21 cellular contexts compared by ENCODE assay signal in the genomic region with DNA sequence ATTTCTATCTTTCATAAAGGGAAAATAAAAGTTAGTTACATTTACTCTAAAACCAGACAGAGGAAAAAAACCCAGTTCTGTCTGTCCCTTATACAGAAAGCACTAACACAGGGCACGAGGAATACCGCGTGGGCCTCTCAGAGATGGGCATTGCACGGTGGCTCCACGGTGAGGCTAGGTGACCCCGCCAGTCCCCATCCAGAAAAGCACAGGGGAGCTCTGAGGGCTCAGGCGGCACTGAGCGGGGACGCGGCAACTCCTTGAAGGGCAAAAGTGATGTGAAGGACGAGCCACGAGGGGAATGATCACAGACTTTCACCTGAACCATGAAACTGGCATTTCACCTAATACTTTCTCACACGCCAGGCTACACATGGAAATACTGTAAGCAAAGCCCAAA.
"Had no signal": no experiment of that assay in that cellular context is flagged by ENCODE, and none has a peak within 500 bp of the region (broad histone marks: within the 10 kb centered on the region; RNA-seq: fewer than 3 reads in every experiment).

No MANE protein-coding gene starts in this region.

- H3K36me3 ChIP-seq: colonic mucosa had no signal

- H3K27ac Mint-ChIP-seq: activated CD8-positive, alpha-beta memory T cell treated with anti-CD3 and anti-CD28 coated beads, Interleukin-2, amount 10 ng/mL, durations not matched to agents 7 days and 5 days; activated CD8-positive, alpha-beta T cell treated with anti-CD3 and anti-CD28 coated beads, Interleukin-2, amount 10 ng/mL, durations not matched to agents 7 days and 5 days; activated T-helper 1 cell treated with anti-CD3 and anti-CD28 coated beads, Interleukin-12 subunit alpha, Interleukin-12 subunit beta, Interleukin-2, Interleukin-4 antibody, amounts not matched to agents 30 ng/mL and 10 ng/mL and 1 ng/mL, durations not matched to agents 14 hours and 24 hours and 36 hours; mesothelial cell of epicardium; T-helper 2 cell treated with Interferon-gamma antibody and Interleukin-4, amounts not matched to agents 5 μg/mL and 100 μg/mL, for 36 hours had no signal

- H3K27ac ChIP-seq: colonic mucosa, gastroesophageal sphincter, hepatocyte, tibial nerve had no signal

- DNase-seq: activated B cell treated with CpG ODN at 0.5 μM for 24 hours; activated CD8-positive, alpha-beta memory T cell treated with anti-CD3 and anti-CD28 coated beads, Interleukin-2, amount 10 ng/mL, durations not matched to agents 7 days and 5 days; activated CD8-positive, alpha-beta T cell treated with anti-CD3 and anti-CD28 coated beads, Interleukin-2, amount 10 ng/mL, durations not matched to agents 7 days and 5 days; activated effector memory CD4-positive, alpha-beta T cell treated with anti-CD3 and anti-CD28 coated beads, Interleukin-2, amount 50 U/mL, for 16 hours; activated naive CD4-positive, alpha-beta T cell treated with anti-CD3 and anti-CD28 coated beads, Interleukin-2, amount 50 U/mL, for 16 hours; anterior cingulate cortex; cerebellar nuclear complex; colonic mucosa; dorsolateral prefrontal cortex; islet precursor cell; left cardiac atrium; mammary epithelial cell; naive B cell; right cardiac atrium; stimulated activated naive CD4-positive, alpha-beta T cell treated with Interleukin-2 at 50 U/mL for 16 hours had no signal

- H3K4me3 ChIP-seq: colonic mucosa, dorsolateral prefrontal cortex, gastroesophageal sphincter, hepatocyte, tibial nerve had no signal

- H3K27me3 Mint-ChIP-seq: activated B cell treated with CpG ODN at 0.5 μM for 24 hours; activated CD8-positive, alpha-beta memory T cell treated with anti-CD3 and anti-CD28 coated beads, Interleukin-2, amount 10 ng/mL, durations not matched to agents 7 days and 5 days; naive B cell had no signal

- H3K4me3 Mint-ChIP-seq: activated B cell treated with CpG ODN at 0.5 μM for 24 hours; activated CD8-positive, alpha-beta memory T cell treated with anti-CD3 and anti-CD28 coated beads, Interleukin-2, amount 10 ng/mL, durations not matched to agents 7 days and 5 days; activated CD8-positive, alpha-beta T cell treated with anti-CD3 and anti-CD28 coated beads, Interleukin-2, amount 10 ng/mL, durations not matched to agents 7 days and 5 days; activated T-helper 1 cell treated with anti-CD3 and anti-CD28 coated beads, Interleukin-12 subunit alpha, Interleukin-12 subunit beta, Interleukin-2, Interleukin-4 antibody, amounts not matched to agents 30 ng/mL and 10 ng/mL and 1 ng/mL, durations not matched to agents 14 hours and 24 hours and 36 hours; mesothelial cell of epicardium; T-helper 2 cell treated with Interferon-gamma antibody and Interleukin-4, amounts not matched to agents 5 μg/mL and 100 μg/mL, for 36 hours had no signal

- ATAC-seq: activated CD8-positive, alpha-beta memory T cell treated with anti-CD3 and anti-CD28 coated beads, Interleukin-2, amount 10 ng/mL, durations not matched to agents 7 days and 5 days; activated CD8-positive, alpha-beta T cell treated with anti-CD3 and anti-CD28 coated beads, Interleukin-2, amount 10 ng/mL, durations not matched to agents 7 days and 5 days; gastroesophageal sphincter; left cardiac atrium; right cardiac atrium had no signal

- H3K4me1 ChIP-seq: colonic mucosa had no signal

- H3K9me3 Mint-ChIP-seq: activated T-helper 1 cell treated with anti-CD3 and anti-CD28 coated beads, Interleukin-12 subunit alpha, Interleukin-12 subunit beta, Interleukin-2, Interleukin-4 antibody, amounts not matched to agents 30 ng/mL and 10 ng/mL and 1 ng/mL, durations not matched to agents 14 hours and 24 hours and 36 hours; T-helper 2 cell treated with Interferon-gamma antibody and Interleukin-4, amounts not matched to agents 5 μg/mL and 100 μg/mL, for 36 hours had no signal

- H3K27me3 ChIP-seq: colonic mucosa, dorsolateral prefrontal cortex, gastroesophageal sphincter, hepatocyte, tibial nerve had no signal

- H3K9me3 ChIP-seq: colonic mucosa, gastroesophageal sphincter, tibial nerve had no signal
